14 cellular contexts compared by ENCODE assay signal in the genomic region with DNA sequence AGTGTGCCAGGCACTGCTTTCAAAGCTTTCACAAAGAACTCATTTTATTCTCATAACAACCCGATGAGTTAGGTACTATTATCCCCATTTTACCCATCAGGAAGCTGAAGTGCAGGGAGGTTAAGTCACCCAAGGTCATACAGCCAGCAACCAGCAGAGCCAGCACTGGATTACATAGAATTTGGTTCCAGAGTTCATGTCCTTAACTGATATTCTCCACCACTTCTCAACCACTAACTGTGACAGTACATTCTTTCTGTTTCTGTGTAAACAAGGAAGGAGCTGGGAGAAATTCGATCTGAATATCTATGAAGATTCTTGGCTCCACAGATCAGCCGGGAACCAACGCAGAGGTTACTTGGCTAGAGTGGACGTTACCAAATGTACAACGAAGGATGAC.
DNase-seq lines count a peak whose midpoint lies in the region; ATAC-seq and TF ChIP-seq lines count a peak whose summit lies in the region.
"Had no signal": no experiment of that assay in that cellular context is flagged by ENCODE, and none has a peak within 500 bp of the region (broad histone marks: within the 10 kb centered on the region; RNA-seq: fewer than 3 reads in every experiment).

No MANE protein-coding gene starts in this region.

- no peak overlapping the region for H3K27ac ChIP-seq in SJCRH30
- peak overlapping the region; percentile 52 to 82 (median 66) for H3K27ac ChIP-seq in gastrocnemius medialis

- H3K27me3 ChIP-seq in SJCRH30 (no peaks in the 10 kb centered on the region), gastrocnemius medialis (no peaks in the 10 kb centered on the region), H7 (ENCODE audit: control insufficient read depth, insufficient read depth, low read length) (no peaks in the 10 kb centered on the region)
- H3K27me3 ChIP-seq: dorsolateral prefrontal cortex had no signal

- in situ Hi-C loops in gastrocnemius medialis (cut with MboI; ENCODE audit: low sequenced_read_pairs in 4 of 4): no loop called here

- TF ChIP-seq CTCF in gastrocnemius medialis (IDR thresholded peaks at IDR 0.05 in 4 of 5, conservative IDR thresholded peaks at IDR 0.05 in 1 of 5): no peak

- H3K4me3 ChIP-seq in SJCRH30: no peak overlapping the region
- H3K4me3 ChIP-seq in gastrocnemius medialis: no peak overlapping the region
- no peak overlapping the region for H3K4me3 ChIP-seq in H7 (ENCODE audit: insufficient read depth, low read depth, low read length)
- H3K4me3 ChIP-seq: dorsolateral prefrontal cortex had no signal

- no peak for TF ChIP-seq POLR2A in gastrocnemius medialis (IDR thresholded peaks at IDR 0.05)

- peaks cover 10% of the 10 kb centered on the region; the same call in 1 of the 2 replicates for H3K4me1 ChIP-seq in SJCRH30
- peaks cover 23% of the 10 kb centered on the region in 2 donors for H3K4me1 ChIP-seq in gastrocnemius medialis

- intact Hi-C loops in gastrocnemius medialis (cut with DNase I; ENCODE audit: low total_unique reads): loop anchor here (5.0 kb wide), 1 partner anchor 193 kb away; no protein-coding TSS in a partner anchor

- ATAC-seq in gastrocnemius medialis (peak; percentile 86 to 93), GM18868 (IDR thresholded peaks at IDR 0.05; ENCODE audit: unreplicated experiment) (no peak)

- H3K36me3 ChIP-seq in SJCRH30 (no peaks in the 10 kb centered on the region), gastrocnemius medialis (no peaks in the 10 kb centered on the region), H7 (replicated peaks; ENCODE audit: control insufficient read depth, insufficient read depth, low read length) (no peaks in the 10 kb centered on the region)

- H3K9me3 ChIP-seq in SJCRH30 (replicated peaks) (no peaks in the 10 kb centered on the region), gastrocnemius medialis (no peaks in the 10 kb centered on the region)

- peak; percentile 8 for DNase-seq in HuH-7.5 (ENCODE audit: low spot score)
- DNase-seq in SJCRH30: peak; percentile 15 to 58
- DNase-seq in iris pigment epithelial cell (ENCODE audit: low read depth): peak; percentile 87
- peak; percentile 34 to 38 for DNase-seq in gastrocnemius medialis
- DNase-seq in COR-L47 (lab: John Stamatoyannopoulos, UW): no peak
- no peak for DNase-seq in H7
- no peak for DNase-seq in RPMI8226
- DNase-seq: activated CD4-positive, alpha-beta T cell treated with anti-CD3 and anti-CD28 coated beads, Interleukin-2, amount 50 U/mL, for 48 hours; activated gamma-delta T cell; CD8-positive, alpha-beta memory T cell; dorsolateral prefrontal cortex; stimulated activated CD4-positive, alpha-beta T cell treated with anti-CD3 and anti-CD28 coated beads, Interleukin-12 subunit alpha, Interleukin-12 subunit beta, amount 100 ng/mL, for 4 hours; T-cell had no signal

Comparison
In these comparisons a context has a peak if more than half of its experiments do, and no peak if none do; other contexts are left out.
1. DNase-seq: peak in HuH-7.5 (single experiment), SJCRH30 (2 of 2), iris pigment epithelial cell (single experiment) and gastrocnemius medialis (2 of 2); none in COR-L47 (single experiment), H7 (single experiment) and RPMI8226 (single experiment).